8 cellular contexts compared by ENCODE assay signal in genomic region chr2:55233658-55233940, GRCh38. TPM values are rescaled to one million over a fixed set of nuclear protein-coding genes. Genes with fewer than 3 reads are reported as not detected.
DNase-seq lines count a peak whose midpoint lies in the region; ATAC-seq and TF ChIP-seq lines count a peak whose summit lies in the region.

No MANE protein-coding gene starts in this region.

- peaks cover 0 to 36% (median 31%) of the 10 kb centered on the region in 9 donors for H3K4me1 ChIP-seq in heart right ventricle
- peaks cover 0 to 10% of the 10 kb centered on the region in 2 donors for H3K4me1 ChIP-seq in breast epithelium
- H3K4me1 ChIP-seq in mesodermal cell (ENCODE audit: control insufficient read depth, insufficient read depth, low read length, poor library complexity, severe bottlenecking): peaks cover 14% of the 10 kb centered on the region
- H3K4me1 ChIP-seq in urinary bladder (ENCODE audit: insufficient read depth): peaks cover 4% of the 10 kb centered on the region
- peaks cover 5 to 22% of the 10 kb centered on the region in 2 donors for H3K4me1 ChIP-seq in adrenal gland (replicated peaks in 1 of 2)

- DNase-seq in heart right ventricle (no peak), left ventricle myocardium superior (no peak), breast epithelium (ENCODE audit: low spot score in 2 of 2) (no peak), adrenal gland (no peak)

- H3K27ac ChIP-seq in heart right ventricle (peak overlapping the region in 6 of 10 donors; percentile 92 to 98 (median 96)), breast epithelium (peak overlapping the region; percentile 91 to 97), mesodermal cell (ENCODE audit: low read depth, low read length, severe bottlenecking) (peak overlapping the region; percentile 95), urinary bladder (ENCODE audit: low read depth) (no peak overlapping the region), adrenal gland (peak overlapping the region in 2 of 5 donors; percentile 96 to 98)

- 80 to 83% methylated on average over 7 of the region's 7 CpGs for WGBS in heart right ventricle, 2 donors
- 46% methylated on average over 6 of the region's 7 CpGs; no CpG with 5 or more reads in 1 of the 2 experiments for WGBS in mesodermal cell (ENCODE audit: insufficient coverage in 2 of 2), 2 experiments
- WGBS in urinary bladder: 72% methylated on average over 7 of the region's 7 CpGs
- WGBS in adrenal gland, 4 donors: 55 to 83% (median 69%) methylated on average over 7 of the region's 7 CpGs

- peaks cover 0 to 53% (median 42%) of the 10 kb centered on the region in 9 donors for H3K36me3 ChIP-seq in heart right ventricle
- H3K36me3 ChIP-seq in breast epithelium: no peaks in the 10 kb centered on the region
- H3K36me3 ChIP-seq in mesodermal cell (ENCODE audit: control insufficient read depth, insufficient read depth, low read length): peaks cover 53% of the 10 kb centered on the region
- peaks cover 3% of the 10 kb centered on the region for H3K36me3 ChIP-seq in urinary bladder (ENCODE audit: insufficient read depth)
- peaks cover 0 to 37% of the 10 kb centered on the region in 2 donors for H3K36me3 ChIP-seq in adrenal gland (replicated peaks in 1 of 2)

- H3K27me3 ChIP-seq in heart right ventricle (no peaks in the 10 kb centered on the region), breast epithelium (no peaks in the 10 kb centered on the region), adrenal gland (no peaks in the 10 kb centered on the region)

- intact Hi-C loops in heart right ventricle (cut with DNase I) (loop anchor here in 2 of 10 donors (5.0 to 10.0 kb wide), 2 partner anchors 34 to 381 kb away; partner anchors contain the start of genes MTIF2 (in 2 of the 2) and PPP4R3B (in 1 of the 2)), left ventricle myocardium superior (cut with micrococcal nuclease) (no loop called here), breast epithelium (cut with DNase I; ENCODE audit: low total_unique reads) (no loop called here), adrenal gland (cut with DNase I) (no loop called here)

- no peak for TF ChIP-seq POLR2A in breast epithelium (IDR thresholded peaks at IDR 0.05)
- no peak for TF ChIP-seq POLR2A in adrenal gland (IDR thresholded peaks at IDR 0.05)

- H3K9me3 ChIP-seq in heart right ventricle (no peaks in the 10 kb centered on the region), breast epithelium (no peaks in the 10 kb centered on the region), mesodermal cell (ENCODE audit: control insufficient read depth, low read length) (no peaks in the 10 kb centered on the region), adrenal gland (replicated peaks in 1 of 3) (no peaks in the 10 kb centered on the region)

- H3K4me3 ChIP-seq in heart right ventricle: peak overlapping the region; percentile 62 to 98 (median 88)
- H3K4me3 ChIP-seq in breast epithelium: peak overlapping the region; percentile 71 to 93 (median 76)
- H3K4me3 ChIP-seq in mesodermal cell (ENCODE audit: extremely low read depth, insufficient read depth, low read length, poor library complexity, severe bottlenecking): peak overlapping the region; percentile 99
- H3K4me3 ChIP-seq in urinary bladder (ENCODE audit: low read depth, low read length): peak overlapping the region; percentile 96
- peak overlapping the region in 2 of 4 donors; percentile 86 to 98 for H3K4me3 ChIP-seq in adrenal gland

- ATAC-seq in heart right ventricle: no peak
- ATAC-seq in left ventricle myocardium superior: no peak
- ATAC-seq in GM21360 (IDR thresholded peaks at IDR 0.05; ENCODE audit: unreplicated experiment): no peak
- ATAC-seq in HG03432 (IDR thresholded peaks at IDR 0.05; ENCODE audit: unreplicated experiment): no peak

- TF ChIP-seq CTCF in heart right ventricle (IDR thresholded peaks at IDR 0.05) (no peak), breast epithelium (IDR thresholded peaks at IDR 0.05) (no peak), adrenal gland (IDR thresholded peaks at IDR 0.05) (no peak)

RNA-seq across cellular contexts. Expression of gene RPS27A, which starts 1.1 kb away (rescaled TPM):
- total RNA-seq in heart right ventricle (100 to 1,000 TPM; 365 to 520 (median 408) TPM), left ventricle myocardium superior (425 TPM), breast epithelium (1,000 to 10,000 TPM; 1,531 to 3,365 (median 3,229) TPM), urinary bladder (945 TPM), adrenal gland (1,000 to 10,000 TPM in 1 of 8 donors, 100 to 1,000 TPM in 7; 493 to 1,770 (median 789) TPM)
- polyA plus RNA-seq in heart right ventricle (1,000 to 10,000 TPM in 1 of 2 donors, 100 to 1,000 TPM in 1; 679 to 1,979 TPM), urinary bladder (2,437 TPM), adrenal gland (1,000 to 10,000 TPM in 2 of 3 donors, 100 to 1,000 TPM in 1; 835 to 1,338 (median 1,054) TPM)
- polyA plus RNA-seq in mesodermal cell (2013, experiment 1 of 2): 2,266 TPM
- polyA plus RNA-seq in mesodermal cell (2013, experiment 2 of 2): 2,178 TPM

RNA-seq across cellular contexts. Expression of gene CLHC1, which starts 1.5 kb away (rescaled TPM):
- total RNA-seq in heart right ventricle (1 to 10 TPM; 4.0 to 9.0 (median 6.3) TPM), left ventricle myocardium superior (9.4 TPM), breast epithelium (10 to 100 TPM in 2 of 3 donors, 1 to 10 TPM in 1; 3.5 to 20.8 (median 17.7) TPM), urinary bladder (56.6 TPM), adrenal gland (10 to 100 TPM in 3 of 8 donors, 1 to 10 TPM in 5; 4.7 to 13.8 (median 7.9) TPM)
- polyA plus RNA-seq in heart right ventricle (1 to 10 TPM; 1.7 to 9.7 TPM), urinary bladder (3.8 TPM), adrenal gland (10 to 100 TPM in 2 of 3 donors, 1 to 10 TPM in 1; 9.8 to 17.8 (median 16.5) TPM)
- 9.5 TPM for polyA plus RNA-seq in mesodermal cell (2013, experiment 1 of 2)
- 16.6 TPM for polyA plus RNA-seq in mesodermal cell (2013, experiment 2 of 2)

RNA-seq across cellular contexts. Expression of gene MTIF2, which starts 35.4 kb away (rescaled TPM):
- 10 to 100 TPM; 39.7 to 59.3 (median 50.0) TPM for total RNA-seq in heart right ventricle
- polyA plus RNA-seq in heart right ventricle: 10 to 100 TPM; 26.2 to 26.9 TPM
- 52.2 TPM for total RNA-seq in left ventricle myocardium superior
- 10 to 100 TPM; 23.2 to 25.3 (median 23.6) TPM for total RNA-seq in breast epithelium
- polyA plus RNA-seq in mesodermal cell (2013, experiment 1 of 2): 25.2 TPM
- polyA plus RNA-seq in mesodermal cell (2013, experiment 2 of 2): 29.6 TPM
- 26.9 TPM for total RNA-seq in urinary bladder
- 18.8 TPM for polyA plus RNA-seq in urinary bladder
- 10 to 100 TPM; 18.2 to 45.8 (median 28.0) TPM for total RNA-seq in adrenal gland
- polyA plus RNA-seq in adrenal gland: 10 to 100 TPM; 21.0 to 46.3 (median 34.7) TPM
